In genomic region chr10:24397662-24398061, GRCh38 we compare ENCODE assay signal across 27 cellular contexts.
"Had no signal": no experiment of that assay in that cellular context is flagged by ENCODE, and none has a peak within 500 bp of the region (broad histone marks: within the 10 kb centered on the region; RNA-seq: fewer than 3 reads in every experiment).

No MANE protein-coding gene starts in this region.

- H3K4me3 ChIP-seq: stomach, suprapubic skin, testis, thoracic aorta, thyroid gland, tibial artery, tibial nerve, transverse colon, upper lobe of left lung, upper lobe of right lung, uterus, vagina had no signal

- H3K4me1 ChIP-seq: stomach, suprapubic skin, testis, tibial artery, tibial nerve, upper lobe of left lung, upper lobe of right lung, uterus, vagina had no signal

- ATAC-seq: stimulated activated effector memory CD8-positive, alpha-beta T cell treated with anti-CD3 and anti-CD28 coated beads, Interleukin-12 subunit alpha, Interleukin-12 subunit beta, amount 100 ng/mL, for 72 hours; stimulated activated memory B cell treated with anti-CD40 and anti-IgM and Interleukin-4, amounts not matched to agents 10 μg/mL and 1 μg/mL and 100 μg/mL, for 72 hours; stimulated activated naive B cell treated with anti-CD40 and anti-IgM and Interleukin-4, amounts not matched to agents 10 μg/mL and 1 μg/mL and 100 μg/mL, for 72 hours; stimulated activated naive CD8-positive, alpha-beta T cell treated with anti-CD3 and anti-CD28 coated beads, Interleukin-15, amount 100 ng/mL, for 72 hours; stimulated activated naive CD8-positive, alpha-beta T cell treated with anti-CD3 and anti-CD28 coated beads, Interleukin-15, Interleukin-2, amounts not matched to agents 100 U/mL and 50 U/mL, for 24 hours; upper lobe of right lung had no signal

- DNase-seq: stimulated activated CD4-positive, alpha-beta T cell treated with anti-CD3 and anti-CD28 coated beads, Interleukin-2, amount 100 ng/mL, for 48 hours; stimulated activated CD4-positive, alpha-beta T cell treated with anti-CD3 and anti-CD28 coated beads, Interleukin-4, amount 100 ng/mL, for 1 hour; stimulated activated CD4-positive, alpha-beta T cell treated with anti-CD3 and anti-CD28 coated beads, Interleukin-4, amount 100 ng/mL, for 24 hours; stimulated activated CD4-positive, alpha-beta T cell treated with anti-CD3 and anti-CD28 coated beads, Interleukin-4, amount 100 ng/mL, for 4 hours; stimulated activated CD8-positive, alpha-beta memory T cell treated with anti-CD3 and anti-CD28 coated beads, Interleukin-4, amount 100 ng/mL, for 48 hours; stimulated activated naive B cell treated with anti-CD40 and anti-IgM and Interleukin-4, amounts not matched to agents 10 μg/mL and 1 μg/mL and 100 μg/mL, for 72 hours; stimulated activated naive CD4-positive, alpha-beta T cell; stimulated activated naive CD4-positive, alpha-beta T cell treated with Interleukin-2 at 50 U/mL for 16 hours; stimulated activated naive CD8-positive, alpha-beta T cell treated with anti-CD3 and anti-CD28 coated beads, Interleukin-15, amount 100 ng/mL, for 72 hours; stimulated activated naive CD8-positive, alpha-beta T cell treated with anti-CD3 and anti-CD28 coated beads, Interleukin-15, Interleukin-2, amounts not matched to agents 100 U/mL and 50 U/mL, for 24 hours; stomach; substantia nigra; testis; thyroid gland; tibial artery; transverse colon; trophoblast cell; upper lobe of left lung; upper lobe of right lung; uterus had no signal

- FAIRE-seq: urothelium cell line had no signal

- H3K9me3 ChIP-seq: stomach, suprapubic skin, testis, thoracic aorta, thyroid gland, tibial artery, tibial nerve, transverse colon, upper lobe of left lung, upper lobe of right lung, uterus, vagina had no signal

- H3K36me3 ChIP-seq: stomach, suprapubic skin, thoracic aorta, thyroid gland, tibial artery, tibial nerve, transverse colon, upper lobe of left lung, upper lobe of right lung, uterus, vagina had no signal

- H3K27me3 ChIP-seq: stomach, suprapubic skin, testis, thyroid gland, tibial artery, tibial nerve, transverse colon, upper lobe of left lung, upper lobe of right lung, uterus, vagina had no signal

- H3K27ac ChIP-seq: stomach, suprapubic skin, testis, thoracic aorta, thyroid gland, tibial artery, tibial nerve, transverse colon, upper lobe of left lung, upper lobe of right lung, uterus, vagina had no signal
